1 cellular context compared by ENCODE assay signal in genomic region chr10:14873090-14873760, GRCh38.
TF ChIP-seq lines count a peak whose summit lies in the region.

No MANE protein-coding gene starts in this region.

TF ChIP-seq in IMR-90, 13 proteins besides CTCF, POLR2A, EP300 and RAD21:
- TF ChIP-seq MAFK (IDR thresholded peaks at IDR 0.05; ENCODE audit: low read depth, low read length): no peak
